Comparison of ENCODE assay signal across 15 cellular contexts in genomic region chr19:1221904-1222255, GRCh38. TPM values are rescaled to one million over a fixed set of nuclear protein-coding genes. Genes with fewer than 3 reads are reported as not detected.
DNase-seq lines count a peak whose midpoint lies in the region; ATAC-seq, FAIRE-seq and TF ChIP-seq lines count a peak whose summit lies in the region.
"Had no signal": no experiment of that assay in that cellular context is flagged by ENCODE, and none has a peak within 500 bp of the region (broad histone marks: within the 10 kb centered on the region; RNA-seq: fewer than 3 reads in every experiment).

No MANE protein-coding gene starts in this region.

- H3K4me1 ChIP-seq in heart left ventricle (peaks cover 6 to 63% (median 44%) of the 10 kb centered on the region in 12 donors), H1 (replicated peaks in 1 of 4; ENCODE audit: control insufficient read depth in 3 of 4, insufficient read depth in 4 of 4, low read length in 3 of 4) (peaks cover 0 to 2% (median 1%) of the 10 kb centered on the region in 4 experiments; a peak in 3 of 7 replicates), osteoblast (ENCODE audit: insufficient read depth, low read length) (peaks cover 1% of the 10 kb centered on the region), tibial nerve (peaks cover 0 to 78% (median 27%) of the 10 kb centered on the region in 4 donors)

- H3K36me3 ChIP-seq in heart left ventricle (peaks cover 0 to 69% (median 61%) of the 10 kb centered on the region in 9 donors), H1 (ENCODE audit: control insufficient read depth in 2 of 4, insufficient read depth in 4 of 4, low read length in 3 of 4) (peaks cover 0 to 45% (median 0%) of the 10 kb centered on the region in 4 experiments; a peak in 3 of 8 replicates), osteoblast (ENCODE audit: insufficient read depth, low read length) (peaks cover 21% of the 10 kb centered on the region), tibial nerve (peaks cover 0 to 73% (median 13%) of the 10 kb centered on the region in 3 donors)

- DNase-seq in heart left ventricle (no peak), left ventricle myocardium superior (no peak), H1 (ENCODE audit: low read depth in 1 of 2, low spot score in 2 of 2) (no peak), osteoblast (ENCODE audit: insufficient read length, low spot score, missing footprints) (no peak), tibial nerve (ENCODE audit: low spot score in 2 of 2) (no peak), T-helper 1 cell (no peak), AG08395 (ENCODE audit: low spot score) (no peak)
- DNase-seq in stimulated activated CD4-positive, alpha-beta T cell treated with anti-CD3 and anti-CD28 coated beads, Interleukin-15, amount 100 ng/mL, for 24 hours = no peak
- DNase-seq: HCEC 1CT, NCI-H1930, NCI-H2171, NCI-H510A treated with DMSO at 0.1 percent for 48 hours had no signal

- H2BK15ac ChIP-seq in H1 (ENCODE audit: low read length) = no peak overlapping the region

- H3K27ac ChIP-seq in heart left ventricle = peak overlapping the region in 9 of 12 donors; percentile 18 to 70 (median 29)
- no peak overlapping the region for H3K27ac ChIP-seq in H1 (ENCODE audit: low read depth, low read length)
- H3K27ac ChIP-seq in osteoblast (ENCODE audit: low read depth, low read length) = peak overlapping the region; percentile 17
- H3K27ac ChIP-seq in tibial nerve = peak overlapping the region in 3 of 4 donors; percentile 32 to 93 (median 83)
- H3K27ac ChIP-seq: 22Rv1 had no signal

- 0 out of 2 replicates have a peak overlapping the region, but pooled peaks have one; percentile 35 for H4K8ac ChIP-seq in H1 (ENCODE audit: extremely low read depth, insufficient read depth, low read length)

- no peak overlapping the region for H3K18ac ChIP-seq in H1 (ENCODE audit: extremely low read depth, low read length)

- H3K4ac ChIP-seq in H1 (replicated peaks; ENCODE audit: insufficient read length, low read depth, low read length) = no peak overlapping the region

- no peak overlapping the region for H3K23ac ChIP-seq in H1 (ENCODE audit: insufficient read length)

- H3K79me2 ChIP-seq in H1 (ENCODE audit: control insufficient read depth in 1 of 2, insufficient read depth in 2 of 2, low read length in 2 of 2) (peaks cover 0 to 18% of the 10 kb centered on the region in 2 experiments; a peak in 2 of 4 replicates), osteoblast (ENCODE audit: insufficient read depth, low read length) (peaks cover 56% of the 10 kb centered on the region)

- TF ChIP-seq EP300 in H1 (IDR thresholded peaks at IDR 0.05; ENCODE audit: borderline replicate concordance in 1 of 2, low read depth in 2 of 2, low read length in 2 of 2) = no peak
- TF ChIP-seq EP300 in tibial nerve (IDR thresholded peaks at IDR 0.05) = no peak

- H2AK5ac ChIP-seq in H1 (ENCODE audit: low read depth, low read length) = no peak overlapping the region

- H3K9me3 ChIP-seq in heart left ventricle (no peaks in the 10 kb centered on the region), H1 (ENCODE audit: insufficient read depth in 2 of 2, low read depth in 1 of 2, low read length in 1 of 2) (no peaks in the 10 kb centered on the region), osteoblast (ENCODE audit: low read depth, low read length) (no peaks in the 10 kb centered on the region), tibial nerve (no peaks in the 10 kb centered on the region)

- no peak for ATAC-seq in heart left ventricle
- ATAC-seq in left ventricle myocardium superior = no peak

- no peak overlapping the region for H4K5ac ChIP-seq in H1 (ENCODE audit: insufficient read length, low read depth, low read length)

- no peak overlapping the region for H3K9ac ChIP-seq in H1 (replicated peaks in 1 of 4; ENCODE audit: extremely low read depth in 1 of 4, low read depth in 3 of 4, low read length in 3 of 4)

- CTCF ChIA-PET in H1 (lab: Charles Lee; ENCODE audit: partially characterized antibody) = interaction anchor here (0.7 to 9.0 kb wide), 24 partner anchors 10 to 189 kb away, joined by 3 to 56 read pairs (median 5); no protein-coding TSS in a partner anchor

- no peak overlapping the region for H4K91ac ChIP-seq in H1 (replicated peaks; ENCODE audit: insufficient read length, low read length)

- TF ChIP-seq CTCF in heart left ventricle (IDR thresholded peaks at IDR 0.05) (no peak), H1 (IDR thresholded peaks at IDR 0.05; ENCODE audit: control extremely low read depth in 1 of 3, insufficient read depth in 1 of 3, low read depth in 1 of 3, low read length in 3 of 3) (no peak), osteoblast (IDR thresholded peaks at IDR 0.05; ENCODE audit: extremely low read depth, low read depth, low read length) (no peak), tibial nerve (IDR thresholded peaks at IDR 0.05) (no peak)

- H2BK5ac ChIP-seq in H1 (ENCODE audit: low read depth, low read length) = no peak overlapping the region

- no peak overlapping the region for H2BK120ac ChIP-seq in H1 (replicated peaks; ENCODE audit: low read depth, low read length)

- no peak overlapping the region for H2AFZ ChIP-seq in H1 (ENCODE audit: low read length)
- H2AFZ ChIP-seq in osteoblast (ENCODE audit: low read length) = no peak overlapping the region

- H4K20me1 ChIP-seq in H1 (replicated peaks in 1 of 2; ENCODE audit: control insufficient read depth in 1 of 2, insufficient read depth in 2 of 2, low read length in 2 of 2) = peaks cover 23 to 35% of the 10 kb centered on the region in 2 experiments
- H4K20me1 ChIP-seq in osteoblast (ENCODE audit: insufficient read depth, low read length) = peaks cover 33% of the 10 kb centered on the region

- peaks cover 7% of the 10 kb centered on the region for H3K79me1 ChIP-seq in H1 (ENCODE audit: low read depth, low read length)

- H3K27me3 ChIP-seq in heart left ventricle (no peaks in the 10 kb centered on the region), H1 (replicated peaks in 1 of 4; ENCODE audit: control insufficient read depth in 3 of 4, extremely low read depth in 1 of 4, insufficient read depth in 3 of 4, low read length in 3 of 4) (no peaks in the 10 kb centered on the region), osteoblast (ENCODE audit: insufficient read depth, low read length) (no peaks in the 10 kb centered on the region), tibial nerve (no peaks in the 10 kb centered on the region)

- WGBS in heart left ventricle, 4 donors = 88 to 91% (median 89%) methylated on average over 8 to 22 of the region's 22 CpGs
- WGBS in H1 (ENCODE audit: extremely low coverage in 1 of 2, insufficient coverage in 1 of 2, insufficient read length in 1 of 2, insufficient replicate concordance in 2 of 2, low coverage in 1 of 2, low lambda C conversion rate in 2 of 2, missing lambda C conversion rate in 1 of 2), 2 experiments = 97% methylated on average over 15 of the region's 22 CpGs; no CpG with 5 or more reads in 1 of the 2 experiments
- 74 to 87% methylated on average over 6 to 22 of the region's 22 CpGs for WGBS in tibial nerve, 2 donors

- intact Hi-C loops in heart left ventricle (cut with DNase I) = loop anchor here in 2 of 10 donors (1.0 to 2.0 kb wide), 2 partner anchors 18 to 19 kb away; partner anchors contain the start of gene ATP5F1D (in 1 of the 2)
- intact Hi-C loops in left ventricle myocardium superior (cut with micrococcal nuclease) = no loop called here

- no peak overlapping the region for H3K4me2 ChIP-seq in H1 (ENCODE audit: insufficient read depth in 1 of 2, low read depth in 2 of 2, low read length in 2 of 2)
- no peak overlapping the region for H3K4me2 ChIP-seq in osteoblast (ENCODE audit: insufficient read depth, low read length)

- TF ChIP-seq POLR2A in heart left ventricle (IDR thresholded peaks at IDR 0.05) (no peak), H1 (IDR thresholded peaks at IDR 0.05; ENCODE audit: control extremely low read depth in 1 of 2, low read depth in 2 of 2, low read length in 2 of 2) (no peak), tibial nerve (IDR thresholded peaks at IDR 0.05) (no peak)

- no peak overlapping the region for H3K14ac ChIP-seq in H1 (ENCODE audit: insufficient read length)

- TF ChIP-seq RAD21 in H1 (IDR thresholded peaks at IDR 0.05 in 1 of 2, conservative IDR thresholded peaks at IDR 0.05 in 1 of 2; ENCODE audit: low read depth in 2 of 2, low read length in 2 of 2) = no peak

- H2BK20ac ChIP-seq in H1 (ENCODE audit: low read length) = no peak overlapping the region

- POLR2A ChIA-PET in H1 (lab: Charles Lee; ENCODE audit: partially characterized antibody) = interaction anchor here (0.9 to 2.1 kb wide), 9 partner anchors 8 to 203 kb away, joined by 3 to 10 read pairs (median 5); partner anchors contain the start of genes CBARP and CIRBP

- no peak overlapping the region for H3K56ac ChIP-seq in H1 (replicated peaks; ENCODE audit: insufficient read length, low read depth, low read length)

- no peak for FAIRE-seq in H1 (lab: Jason Lieb, UNC)
- FAIRE-seq: RCC 7860 had no signal

- no peak overlapping the region for H2BK12ac ChIP-seq in H1 (ENCODE audit: low read depth, low read length)

- no peaks in the 10 kb centered on the region for H3K23me2 ChIP-seq in H1 (ENCODE audit: low read depth, low read length)

- H3K4me3 ChIP-seq in heart left ventricle = no peak overlapping the region
- no peak overlapping the region for H3K4me3 ChIP-seq in H1 (ENCODE audit: extremely low read depth in 1 of 4, insufficient read depth in 2 of 4, low read depth in 3 of 4, low read length in 4 of 4)
- H3K4me3 ChIP-seq in osteoblast (ENCODE audit: insufficient read depth, low read length) = no peak overlapping the region
- H3K4me3 ChIP-seq in tibial nerve = no peak overlapping the region

RNA-seq across cellular contexts. Expression of gene CBARP, which starts 15.9 kb away (rescaled TPM):
- total RNA-seq in heart left ventricle (1 to 10 TPM in 6 of 9 donors, under 1 TPM in 3; 0.60 to 2.2 (median 1.8) TPM), left ventricle myocardium superior (1.2 TPM), osteoblast (1.8 and 2.9 TPM in 2 replicates), tibial nerve (1 to 10 TPM in 2 of 4 donors, under 1 TPM in 2; 0.22 to 3.9 (median 1.4) TPM)
- polyA plus RNA-seq in heart left ventricle (1 to 10 TPM; 1.0 to 1.6 TPM), H1 (2011; rRNA removed) (4.9 and 11.6 TPM in 2 replicates)
- total RNA-seq in H1 (2021; fragmentation: NEBNext Ultra II Directional; extraction: Animal tissue kit (Norgen Biotek cat#: 25700)) = 14.7 and 18.0 TPM in 2 replicates
- polyA plus RNA-seq in H1 (2011; cell fraction: cytosol; rRNA removed) = 7.4 TPM
- 39.9 TPM for polyA plus RNA-seq in H1 (2011; cell fraction: nucleus; rRNA removed)
- polyA plus RNA-seq in H1 (2012, experiment 1 of 2) = 4.2 to 12.2 TPM (median 10.1 TPM) in 4 replicates
- 3.2 TPM for polyA plus RNA-seq in H1 (2012, experiment 2 of 2)
- polyA plus RNA-seq in H1 (2013, experiment 1 of 2) = 11.0 TPM
- 9.9 TPM for polyA plus RNA-seq in H1 (2013, experiment 2 of 2)
- 2.0 and 2.2 TPM in 2 replicates for polyA minus RNA-seq in H1 (2011; rRNA and poly(A)+ RNA removed)
- polyA minus RNA-seq in H1 (2011; cell fraction: cytosol; rRNA and poly(A)+ RNA removed) = 8.2 TPM
- 11.6 TPM for polyA minus RNA-seq in H1 (2011; cell fraction: nucleus; rRNA and poly(A)+ RNA removed)
- polyA plus RNA-seq: IgD-negative memory B cell had no signal

RNA-seq across cellular contexts. Expression of gene STK11, which starts 16.3 kb away (rescaled TPM):
- total RNA-seq in heart left ventricle = 10 to 100 TPM; 44.7 to 92.0 (median 50.7) TPM
- 10 to 100 TPM; 49.1 to 56.4 TPM for polyA plus RNA-seq in heart left ventricle
- 66.2 TPM for total RNA-seq in left ventricle myocardium superior
- total RNA-seq in H1 (2021; fragmentation: NEBNext Ultra II Directional; extraction: Animal tissue kit (Norgen Biotek cat#: 25700)) = 70.7 and 75.2 TPM in 2 replicates
- 45.3 and 71.0 TPM in 2 replicates for polyA plus RNA-seq in H1 (2011; rRNA removed)
- polyA plus RNA-seq in H1 (2011; cell fraction: cytosol; rRNA removed) = 71.1 TPM
- 143 TPM for polyA plus RNA-seq in H1 (2011; cell fraction: nucleus; rRNA removed)
- 58.3 to 76.3 TPM (median 64.8 TPM) in 4 replicates for polyA plus RNA-seq in H1 (2012, experiment 1 of 2)
- polyA plus RNA-seq in H1 (2012, experiment 2 of 2) = 55.4 TPM
- 44.0 TPM for polyA plus RNA-seq in H1 (2013, experiment 1 of 2)
- 41.8 TPM for polyA plus RNA-seq in H1 (2013, experiment 2 of 2)
- polyA minus RNA-seq in H1 (2011; rRNA and poly(A)+ RNA removed) = 22.4 and 26.9 TPM in 2 replicates
- polyA minus RNA-seq in H1 (2011; cell fraction: cytosol; rRNA and poly(A)+ RNA removed) = 44.5 TPM
- 46.0 TPM for polyA minus RNA-seq in H1 (2011; cell fraction: nucleus; rRNA and poly(A)+ RNA removed)
- 75.7 and 100 TPM in 2 replicates for total RNA-seq in osteoblast
- 10 to 100 TPM; 52.5 to 91.2 (median 68.7) TPM for total RNA-seq in tibial nerve

RNA-seq across cellular contexts. Expression of gene ATP5F1D, which starts 19.7 kb away (rescaled TPM):
- total RNA-seq in heart left ventricle = 100 to 1,000 TPM; 201 to 584 (median 450) TPM
- 1,000 to 10,000 TPM in 1 of 2 donors, 100 to 1,000 TPM in 1; 459 to 1,034 TPM for polyA plus RNA-seq in heart left ventricle
- total RNA-seq in left ventricle myocardium superior = 686 TPM
- total RNA-seq in H1 (2021; fragmentation: NEBNext Ultra II Directional; extraction: Animal tissue kit (Norgen Biotek cat#: 25700)) = 174 and 182 TPM in 2 replicates
- 249 and 338 TPM in 2 replicates for polyA plus RNA-seq in H1 (2011; rRNA removed)
- 142 TPM for polyA plus RNA-seq in H1 (2011; cell fraction: cytosol; rRNA removed)
- 120 TPM for polyA plus RNA-seq in H1 (2011; cell fraction: nucleus; rRNA removed)
- polyA plus RNA-seq in H1 (2012, experiment 1 of 2) = 87.3 to 189 TPM (median 180 TPM) in 4 replicates
- 328 TPM for polyA plus RNA-seq in H1 (2012, experiment 2 of 2)
- 148 TPM for polyA plus RNA-seq in H1 (2013, experiment 1 of 2)
- polyA plus RNA-seq in H1 (2013, experiment 2 of 2) = 145 TPM
- polyA minus RNA-seq in H1 (2011; rRNA and poly(A)+ RNA removed) = 13.4 and 18.6 TPM in 2 replicates
- polyA minus RNA-seq in H1 (2011; cell fraction: cytosol; rRNA and poly(A)+ RNA removed) = 118 TPM
- polyA minus RNA-seq in H1 (2011; cell fraction: nucleus; rRNA and poly(A)+ RNA removed) = 40.2 TPM
- total RNA-seq in osteoblast = 12.4 and 13.8 TPM in 2 replicates
- total RNA-seq in tibial nerve = 100 to 1,000 TPM in 3 of 4 donors, 10 to 100 TPM in 1; 67.5 to 140 (median 127) TPM

RNA-seq across cellular contexts. Expression of gene MIDN, which starts 26.5 kb away (rescaled TPM):
- total RNA-seq in heart left ventricle = 100 to 1,000 TPM in 1 of 9 donors, 10 to 100 TPM in 8; 25.8 to 115 (median 60.5) TPM
- 10 to 100 TPM; 31.5 to 33.6 TPM for polyA plus RNA-seq in heart left ventricle
- 59.7 TPM for total RNA-seq in left ventricle myocardium superior
- total RNA-seq in H1 (2021; fragmentation: NEBNext Ultra II Directional; extraction: Animal tissue kit (Norgen Biotek cat#: 25700)) = 159 and 166 TPM in 2 replicates
- 39.8 and 86.0 TPM in 2 replicates for polyA plus RNA-seq in H1 (2011; rRNA removed)
- 38.5 TPM for polyA plus RNA-seq in H1 (2011; cell fraction: cytosol; rRNA removed)
- polyA plus RNA-seq in H1 (2011; cell fraction: nucleus; rRNA removed) = 85.2 TPM
- 58.2 to 110 TPM (median 92.2 TPM) in 4 replicates for polyA plus RNA-seq in H1 (2012, experiment 1 of 2)
- polyA plus RNA-seq in H1 (2012, experiment 2 of 2) = 90.5 TPM
- polyA plus RNA-seq in H1 (2013, experiment 1 of 2) = 95.6 TPM
- polyA plus RNA-seq in H1 (2013, experiment 2 of 2) = 90.3 TPM
- 10.3 and 14.3 TPM in 2 replicates for polyA minus RNA-seq in H1 (2011; rRNA and poly(A)+ RNA removed)
- 86.0 TPM for polyA minus RNA-seq in H1 (2011; cell fraction: cytosol; rRNA and poly(A)+ RNA removed)
- polyA minus RNA-seq in H1 (2011; cell fraction: nucleus; rRNA and poly(A)+ RNA removed) = 55.2 TPM
- 14.4 and 19.9 TPM in 2 replicates for total RNA-seq in osteoblast
- total RNA-seq in tibial nerve = 10 to 100 TPM; 17.4 to 51.9 (median 39.4) TPM

RNA-seq across cellular contexts. Expression of gene CIRBP, which starts 47.3 kb away (rescaled TPM):
- total RNA-seq in heart left ventricle = 100 to 1,000 TPM; 149 to 425 (median 269) TPM
- 100 to 1,000 TPM; 217 to 282 TPM for polyA plus RNA-seq in heart left ventricle
- total RNA-seq in left ventricle myocardium superior = 248 TPM
- total RNA-seq in H1 (2021; fragmentation: NEBNext Ultra II Directional; extraction: Animal tissue kit (Norgen Biotek cat#: 25700)) = 175 TPM in 2 replicates
- polyA plus RNA-seq in H1 (2011; rRNA removed) = 199 and 331 TPM in 2 replicates
- 472 TPM for polyA plus RNA-seq in H1 (2011; cell fraction: cytosol; rRNA removed)
- polyA plus RNA-seq in H1 (2011; cell fraction: nucleus; rRNA removed) = 581 TPM
- polyA plus RNA-seq in H1 (2012, experiment 1 of 2) = 213 to 357 TPM (median 316 TPM) in 4 replicates
- polyA plus RNA-seq in H1 (2012, experiment 2 of 2) = 95.1 TPM
- polyA plus RNA-seq in H1 (2013, experiment 1 of 2) = 151 TPM
- polyA plus RNA-seq in H1 (2013, experiment 2 of 2) = 135 TPM
- polyA minus RNA-seq in H1 (2011; rRNA and poly(A)+ RNA removed) = 44.5 and 56.0 TPM in 2 replicates
- polyA minus RNA-seq in H1 (2011; cell fraction: cytosol; rRNA and poly(A)+ RNA removed) = 77.4 TPM
- 99.9 TPM for polyA minus RNA-seq in H1 (2011; cell fraction: nucleus; rRNA and poly(A)+ RNA removed)
- 300 and 380 TPM in 2 replicates for total RNA-seq in osteoblast
- total RNA-seq in tibial nerve = 100 to 1,000 TPM; 389 to 640 (median 576) TPM
